ENCODE assay signal across 18 cellular contexts in genomic region chr16:86368261-86368660, GRCh38.
"Had no signal": no experiment of that assay in that cellular context is flagged by ENCODE, and none has a peak within 500 bp of the region (broad histone marks: within the 10 kb centered on the region; RNA-seq: fewer than 3 reads in every experiment).

No MANE protein-coding gene starts in this region.

- H3K27ac ChIP-seq: coronary artery, neutrophil, right atrium auricular region, suprapubic skin, thyroid gland, vagina had no signal

- FAIRE-seq: endothelial cell of umbilical vein, small intestine had no signal

- H3K9me3 ChIP-seq: heart left ventricle, neutrophil, right atrium auricular region, suprapubic skin, thyroid gland, upper lobe of left lung, vagina had no signal

- H3K4me3 ChIP-seq: coronary artery, heart left ventricle, right atrium auricular region, suprapubic skin, thyroid gland, upper lobe of left lung, vagina had no signal

- H3K27me3 ChIP-seq: right atrium auricular region, thyroid gland, vagina had no signal

- H3K4me1 ChIP-seq: heart left ventricle, right atrium auricular region, suprapubic skin, thyroid gland had no signal

- DNase-seq: effector CD4-positive, alpha-beta T cell; endodermal cell; erythroblast; foreskin melanocyte; heart left ventricle; hippocampal formation; nephron progenitor cell; small intestine; stimulated activated CD4-positive, alpha-beta T cell treated with anti-CD3 and anti-CD28 coated beads, Interleukin-12 subunit alpha, Interleukin-12 subunit beta, amount 100 ng/mL, for 4 hours; stimulated activated naive CD4-positive, alpha-beta T cell; thyroid gland; upper lobe of left lung had no signal

- ATAC-seq: heart left ventricle had no signal

- H3K36me3 ChIP-seq: heart left ventricle, neutrophil, right atrium auricular region, suprapubic skin, thyroid gland, upper lobe of left lung, vagina had no signal
